ENCODE assay signal across 32 cellular contexts in genomic region chr19:35529241-35530218, GRCh38. TPM values are rescaled to one million over a fixed set of nuclear protein-coding genes. Genes with fewer than 3 reads are reported as not detected.
"Had no signal": no experiment of that assay in that cellular context is flagged by ENCODE, and none has a peak within 500 bp of the region (broad histone marks: within the 10 kb centered on the region; RNA-seq: fewer than 3 reads in every experiment).

No MANE protein-coding gene starts in this region.

- H3K27ac ChIP-seq: adrenal gland, ascending aorta, brain microvascular endothelial cell, hepatocyte, left lung, sigmoid colon, testis, uterus had no signal

- H3K9me3 ChIP-seq: adrenal gland, ascending aorta, left lung, sigmoid colon, testis, uterus had no signal

- H3K36me3 Mint-ChIP-seq: activated CD4-positive, alpha-beta memory T cell treated with anti-CD3 and anti-CD28 coated beads for 36 hours; activated CD8-positive, alpha-beta memory T cell treated with anti-CD3 and anti-CD28 coated beads, Interleukin-2, amount 10 ng/mL, durations not matched to agents 7 days and 5 days; activated naive CD8-positive, alpha-beta T cell had no signal

- ATAC-seq: activated CD8-positive, alpha-beta memory T cell treated with anti-CD3 and anti-CD28 coated beads, Interleukin-2, amount 10 ng/mL, durations not matched to agents 7 days and 5 days; left lung; naive thymus-derived CD4-positive, alpha-beta T cell; stimulated activated naive B cell treated with anti-CD40 and anti-IgM and Interleukin-4, amounts not matched to agents 10 μg/mL and 1 μg/mL and 100 μg/mL, for 72 hours; T-helper 17 cell had no signal

- H3K4me3 Mint-ChIP-seq: activated B cell treated with CpG ODN at 0.5 μM for 24 hours; activated CD4-positive, alpha-beta memory T cell treated with anti-CD3 and anti-CD28 coated beads for 36 hours; activated CD8-positive, alpha-beta memory T cell treated with anti-CD3 and anti-CD28 coated beads, Interleukin-2, amount 10 ng/mL, durations not matched to agents 7 days and 5 days; activated naive CD8-positive, alpha-beta T cell; naive thymus-derived CD4-positive, alpha-beta T cell; neural crest cell; stimulated activated naive B cell treated with anti-CD40 and anti-IgM and Interleukin-4, amounts not matched to agents 10 μg/mL and 1 μg/mL and 100 μg/mL, for 72 hours; T-helper 17 cell had no signal

- H3K4me1 ChIP-seq: adrenal gland, ascending aorta, testis, uterus had no signal

- DNase-seq: activated B cell treated with CpG ODN at 0.5 μM for 24 hours; activated CD4-positive, alpha-beta memory T cell treated with anti-CD3 and anti-CD28 coated beads for 36 hours; activated CD4-positive, alpha-beta T cell treated with anti-CD3 and anti-CD28 coated beads for 4 hours; activated CD8-positive, alpha-beta memory T cell treated with anti-CD3 and anti-CD28 coated beads, Interleukin-2, amount 10 ng/mL, durations not matched to agents 7 days and 5 days; adrenal gland; brain microvascular endothelial cell; central memory CD4-positive, alpha-beta T cell; dermis blood vessel endothelial cell; effector CD8-positive, alpha-beta T cell; foreskin fibroblast; kidney glomerular epithelial cell; left lung; naive thymus-derived CD4-positive, alpha-beta T cell; retina; sigmoid colon; stimulated activated CD4-positive, alpha-beta T cell treated with anti-CD3 and anti-CD28 coated beads, Interleukin-2, amount 100 ng/mL, for 48 hours; stimulated activated CD8-positive, alpha-beta memory T cell treated with anti-CD3 and anti-CD28 coated beads, Interleukin-4, amount 100 ng/mL, for 48 hours; stimulated activated naive B cell treated with anti-CD40 and anti-IgM and Interleukin-4, amounts not matched to agents 10 μg/mL and 1 μg/mL and 100 μg/mL, for 72 hours; T-helper 17 cell; testis; trophoblast cell; uterus had no signal

- H3K27ac Mint-ChIP-seq: activated B cell treated with CpG ODN at 0.5 μM for 24 hours; activated CD4-positive, alpha-beta memory T cell treated with anti-CD3 and anti-CD28 coated beads for 36 hours; activated CD8-positive, alpha-beta memory T cell treated with anti-CD3 and anti-CD28 coated beads, Interleukin-2, amount 10 ng/mL, durations not matched to agents 7 days and 5 days; activated naive CD8-positive, alpha-beta T cell; progenitor cell of endocrine pancreas; stimulated activated naive B cell treated with anti-CD40 and anti-IgM and Interleukin-4, amounts not matched to agents 10 μg/mL and 1 μg/mL and 100 μg/mL, for 72 hours; T-helper 17 cell had no signal

- H3K36me3 ChIP-seq: adrenal gland, ascending aorta, brain microvascular endothelial cell, left lung, sigmoid colon, uterus had no signal

- H3K79me2 ChIP-seq: hepatocyte had no signal

- H3K9me3 Mint-ChIP-seq: activated B cell treated with CpG ODN at 0.5 μM for 24 hours; activated CD4-positive, alpha-beta memory T cell treated with anti-CD3 and anti-CD28 coated beads for 36 hours; naive thymus-derived CD4-positive, alpha-beta T cell; neural crest cell; stimulated activated naive B cell treated with anti-CD40 and anti-IgM and Interleukin-4, amounts not matched to agents 10 μg/mL and 1 μg/mL and 100 μg/mL, for 72 hours had no signal

- H3K4me3 ChIP-seq: adrenal gland, ascending aorta, hepatocyte, left lung, lung, sigmoid colon, testis, uterus had no signal

- H2AFZ ChIP-seq: hepatocyte had no signal

- H3K4me2 ChIP-seq: hepatocyte had no signal

- H3K27me3 ChIP-seq: ascending aorta, testis had no signal

RNA-seq across cellular contexts. Expression of gene SBSN, which starts 1.4 kb away (rescaled TPM):
- total RNA-seq: activated B cell treated with CpG ODN at 0.5 μM for 24 hours; activated CD8-positive, alpha-beta memory T cell treated with anti-CD3 and anti-CD28 coated beads, Interleukin-2, amount 10 ng/mL, durations not matched to agents 7 days and 5 days; adrenal gland; ascending aorta; dermis blood vessel endothelial cell; hepatocyte; mesenteric fat pad; mucosa of gallbladder; naive thymus-derived CD4-positive, alpha-beta T cell; osteocyte; sigmoid colon; T-helper 17 cell had no signal
- polyA plus RNA-seq: naive thymus-derived CD4-positive, alpha-beta T cell had no signal

RNA-seq across cellular contexts. Expression of gene GAPDHS, which starts 3.7 kb away (rescaled TPM):
- total RNA-seq: activated B cell treated with CpG ODN at 0.5 μM for 24 hours; activated CD4-positive, alpha-beta memory T cell treated with anti-CD3 and anti-CD28 coated beads for 36 hours; activated CD8-positive, alpha-beta memory T cell treated with anti-CD3 and anti-CD28 coated beads, Interleukin-2, amount 10 ng/mL, durations not matched to agents 7 days and 5 days; adrenal gland; ascending aorta; dermis blood vessel endothelial cell; fibroblast of lung; hepatocyte; left lung; lung; mesenteric fat pad; mucosa of gallbladder; naive thymus-derived CD4-positive, alpha-beta T cell; neural crest cell; osteocyte; progenitor cell of endocrine pancreas; sigmoid colon; T-helper 17 cell; uterus had no signal
- polyA plus RNA-seq: adrenal gland; fibroblast of lung; hepatocyte; lung; naive thymus-derived CD4-positive, alpha-beta T cell; sigmoid colon had no signal

RNA-seq across cellular contexts. Expression of gene DMKN, which starts 16.1 kb away (rescaled TPM):
- total RNA-seq: activated CD8-positive, alpha-beta memory T cell treated with anti-CD3 and anti-CD28 coated beads, Interleukin-2, amount 10 ng/mL, durations not matched to agents 7 days and 5 days; neural crest cell; osteocyte; T-helper 17 cell had no signal
- polyA plus RNA-seq: naive thymus-derived CD4-positive, alpha-beta T cell had no signal

RNA-seq across cellular contexts. Expression of gene ATP4A, which starts 33.9 kb away (rescaled TPM):
- total RNA-seq: activated B cell treated with CpG ODN at 0.5 μM for 24 hours; activated CD4-positive, alpha-beta memory T cell treated with anti-CD3 and anti-CD28 coated beads for 36 hours; activated CD8-positive, alpha-beta memory T cell treated with anti-CD3 and anti-CD28 coated beads, Interleukin-2, amount 10 ng/mL, durations not matched to agents 7 days and 5 days; ascending aorta; dermis blood vessel endothelial cell; fibroblast of lung; left lung; lung; mesenteric fat pad; mucosa of gallbladder; naive thymus-derived CD4-positive, alpha-beta T cell; neural crest cell; osteocyte; progenitor cell of endocrine pancreas; sigmoid colon; T-helper 17 cell had no signal
- polyA plus RNA-seq: fibroblast of lung; naive thymus-derived CD4-positive, alpha-beta T cell had no signal
